In the genomic region with DNA sequence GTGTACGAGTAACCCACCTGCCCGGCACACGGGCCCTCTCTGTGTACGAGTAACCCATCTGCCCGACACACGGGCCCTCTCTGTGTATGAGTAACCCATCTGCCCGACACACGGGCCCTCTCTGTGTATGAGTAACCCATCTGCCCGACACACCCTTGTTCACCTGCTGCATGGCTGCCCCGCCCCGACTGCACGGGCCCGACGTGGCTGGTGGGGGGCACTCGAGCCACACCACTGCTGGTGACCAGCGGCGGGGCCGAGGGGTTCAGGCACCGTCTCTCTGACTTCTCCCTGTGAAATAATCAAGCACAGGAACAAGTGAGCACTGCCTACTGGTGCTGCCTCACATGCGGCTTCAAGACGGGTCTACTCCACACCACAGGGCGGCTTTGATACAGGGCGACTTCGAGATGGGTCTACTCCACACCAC, we compare ENCODE assay signal across 22 cellular contexts.
"Had no signal": no experiment of that assay in that cellular context is flagged by ENCODE, and none has a peak within 500 bp of the region (broad histone marks: within the 10 kb centered on the region; RNA-seq: fewer than 3 reads in every experiment).

No MANE protein-coding gene starts in this region.

- H3K27ac Mint-ChIP-seq: activated CD4-positive, alpha-beta T cell treated with anti-CD3 and anti-CD28 coated beads, Interleukin-2, amount 10 ng/mL, durations not matched to agents 24 days and 14 days; activated naive CD4-positive, alpha-beta T cell treated with anti-CD3 and anti-CD28 coated beads for 36 hours; activated naive CD8-positive, alpha-beta T cell treated with anti-CD3 and anti-CD28 coated beads, Interleukin-2, amount 50 U/mL, for 24 hours; activated T-helper 2 cell treated with anti-CD3 and anti-CD28 coated beads, Interferon-gamma antibody, Interleukin-2, Interleukin-4, amounts not matched to agents 10 μg/mL and 5 μg/mL and 100 μg/mL, durations not matched to agents 14 hours and 24 hours and 36 hours; natural killer cell treated with Interleukin-12 subunit alpha and Interleukin-12 subunit beta and Interleukin-15 and Interleukin-18, amount 100 ng/mL, for 72 hours; progenitor cell of endocrine pancreas; T-helper 1 cell treated with Interleukin-12 subunit alpha and Interleukin-12 subunit beta and Interleukin-4 antibody, amounts not matched to agents 30 μg/mL and 1 μg/mL, for 36 hours had no signal

- H3K4me1 ChIP-seq: ascending aorta, breast epithelium, left lung, right atrium auricular region, testis, upper lobe of left lung had no signal

- H3K4me3 Mint-ChIP-seq: activated CD4-positive, alpha-beta T cell treated with anti-CD3 and anti-CD28 coated beads, Interleukin-2, amount 10 ng/mL, durations not matched to agents 24 days and 14 days; activated naive CD4-positive, alpha-beta T cell treated with anti-CD3 and anti-CD28 coated beads for 36 hours; activated naive CD8-positive, alpha-beta T cell treated with anti-CD3 and anti-CD28 coated beads, Interleukin-2, amount 50 U/mL, for 24 hours; effector memory CD8-positive, alpha-beta T cell; natural killer cell treated with Interleukin-12 subunit alpha and Interleukin-12 subunit beta and Interleukin-15 and Interleukin-18, amount 100 ng/mL, for 72 hours; T-helper 1 cell treated with Interleukin-12 subunit alpha and Interleukin-12 subunit beta and Interleukin-4 antibody, amounts not matched to agents 30 μg/mL and 1 μg/mL, for 36 hours had no signal

- H3K36me3 Mint-ChIP-seq: natural killer cell treated with Interleukin-12 subunit alpha and Interleukin-12 subunit beta and Interleukin-15 and Interleukin-18, amount 100 ng/mL, for 72 hours had no signal

- ATAC-seq: activated naive CD8-positive, alpha-beta T cell treated with anti-CD3 and anti-CD28 coated beads, Interleukin-2, amount 50 U/mL, for 24 hours; effector memory CD8-positive, alpha-beta T cell; gastroesophageal sphincter; left lung; natural killer cell treated with Interleukin-12 subunit alpha and Interleukin-12 subunit beta and Interleukin-15 and Interleukin-18, amount 100 ng/mL, for 72 hours had no signal

- H3K27me3 ChIP-seq: ascending aorta, breast epithelium, gastroesophageal sphincter, left lung, right atrium auricular region, stomach, testis, upper lobe of left lung had no signal

- H3K27me3 Mint-ChIP-seq: activated CD4-positive, alpha-beta T cell treated with anti-CD3 and anti-CD28 coated beads, Interleukin-2, amount 10 ng/mL, durations not matched to agents 24 days and 14 days; activated naive CD8-positive, alpha-beta T cell treated with anti-CD3 and anti-CD28 coated beads, Interleukin-2, amount 50 U/mL, for 24 hours; effector memory CD8-positive, alpha-beta T cell; natural killer cell treated with Interleukin-12 subunit alpha and Interleukin-12 subunit beta and Interleukin-15 and Interleukin-18, amount 100 ng/mL, for 72 hours; progenitor cell of endocrine pancreas had no signal

- H3K4me1 Mint-ChIP-seq: activated CD4-positive, alpha-beta T cell treated with anti-CD3 and anti-CD28 coated beads, Interleukin-2, amount 10 ng/mL, durations not matched to agents 24 days and 14 days; activated naive CD8-positive, alpha-beta T cell treated with anti-CD3 and anti-CD28 coated beads, Interleukin-2, amount 50 U/mL, for 24 hours had no signal

- H3K4me3 ChIP-seq: ascending aorta, breast epithelium, gastroesophageal sphincter, left lung, right atrium auricular region, stomach, testis, upper lobe of left lung had no signal

- H3K27ac ChIP-seq: ascending aorta, breast epithelium, epithelial cell of prostate, gastroesophageal sphincter, left lung, right atrium auricular region, stomach, testis, upper lobe of left lung, WERI-Rb-1 had no signal

- H3K9me3 Mint-ChIP-seq: activated CD4-positive, alpha-beta T cell treated with anti-CD3 and anti-CD28 coated beads, Interleukin-2, amount 10 ng/mL, durations not matched to agents 24 days and 14 days; activated naive CD4-positive, alpha-beta T cell treated with anti-CD3 and anti-CD28 coated beads for 36 hours; activated naive CD8-positive, alpha-beta T cell treated with anti-CD3 and anti-CD28 coated beads, Interleukin-2, amount 50 U/mL, for 24 hours; activated T-helper 2 cell treated with anti-CD3 and anti-CD28 coated beads, Interferon-gamma antibody, Interleukin-2, Interleukin-4, amounts not matched to agents 10 μg/mL and 5 μg/mL and 100 μg/mL, durations not matched to agents 14 hours and 24 hours and 36 hours; effector memory CD8-positive, alpha-beta T cell; natural killer cell treated with Interleukin-12 subunit alpha and Interleukin-12 subunit beta and Interleukin-15 and Interleukin-18, amount 100 ng/mL, for 72 hours; T-helper 1 cell treated with Interleukin-12 subunit alpha and Interleukin-12 subunit beta and Interleukin-4 antibody, amounts not matched to agents 30 μg/mL and 1 μg/mL, for 36 hours had no signal

- DNase-seq: activated CD4-positive, alpha-beta T cell treated with anti-CD3 and anti-CD28 coated beads, Interleukin-2, amount 10 ng/mL, durations not matched to agents 24 days and 14 days; activated naive CD4-positive, alpha-beta T cell treated with anti-CD3 and anti-CD28 coated beads for 36 hours; activated naive CD8-positive, alpha-beta T cell treated with anti-CD3 and anti-CD28 coated beads, Interleukin-2, amount 50 U/mL, for 24 hours; dermis blood vessel endothelial cell; effector memory CD8-positive, alpha-beta T cell; mesendoderm; occipital lobe; small intestine; stomach; testis; WERI-Rb-1 had no signal

- H3K9me3 ChIP-seq: ascending aorta, breast epithelium, gastroesophageal sphincter, left lung, right atrium auricular region, stomach, testis, upper lobe of left lung had no signal
